In genomic region chr5:172187118-172188032, GRCh38 we compare ENCODE assay signal across 8 cellular contexts. TPM values are rescaled to one million over a fixed set of nuclear protein-coding genes. Genes with fewer than 3 reads are reported as not detected.
DNase-seq lines count a peak whose midpoint lies in the region; ATAC-seq and TF ChIP-seq lines count a peak whose summit lies in the region.

No MANE protein-coding gene starts in this region.

- peak overlapping the region; percentile 99 for H2AFZ ChIP-seq in parathyroid adenoma

- ATAC-seq in GM19395 (IDR thresholded peaks at IDR 0.05; ENCODE audit: unreplicated experiment), result peak; percentile 29
- peak; percentile 22 for ATAC-seq in HG03520 (IDR thresholded peaks at IDR 0.05; ENCODE audit: unreplicated experiment)

- H3K4me1 ChIP-seq in BLaER1 treated with 17β-estradiol and CSF1 and Interleukin-3, amounts not matched to agents 10 nM and 100 nM, result peaks cover 28 to 52% (median 45%) of the 10 kb centered on the region in 10 experiments
- H3K4me1 ChIP-seq in parathyroid adenoma, result no peaks in the 10 kb centered on the region

- H3K9me3 ChIP-seq in BLaER1 treated with 17β-estradiol and CSF1 and Interleukin-3, amounts not matched to agents 10 nM and 100 nM (replicated peaks in 1 of 11), result no peaks in the 10 kb centered on the region
- no peaks in the 10 kb centered on the region for H3K9me3 ChIP-seq in parathyroid adenoma (ENCODE audit: control insufficient read depth, low read length)

- intact Hi-C loops in head of caudate nucleus (cut with DNase I), result loop anchor here (1.0 to 10.0 kb wide), 3 partner anchors 80 to 183 kb away; partner anchors contain the start of genes FBXW11 and UBTD2

- TF ChIP-seq CTCF in parathyroid adenoma (IDR thresholded peaks at IDR 0.05), result no peak

- peaks cover 0 to 30% (median 21%) of the 10 kb centered on the region in 11 experiments; a peak in 18 of 22 replicates for H3K36me3 ChIP-seq in BLaER1 treated with 17β-estradiol and CSF1 and Interleukin-3, amounts not matched to agents 10 nM and 100 nM
- no peaks in the 10 kb centered on the region for H3K36me3 ChIP-seq in parathyroid adenoma (ENCODE audit: control insufficient read depth, insufficient read depth, low read length)

- no peaks in the 10 kb centered on the region for H3K79me2 ChIP-seq in parathyroid adenoma

- H3K9ac ChIP-seq in BLaER1 treated with 17β-estradiol and CSF1 and Interleukin-3, amounts not matched to agents 10 nM and 100 nM, result peak overlapping the region; percentile 86 to 97 (median 94)
- H3K9ac ChIP-seq in parathyroid adenoma, result peak overlapping the region; percentile 35

- peak overlapping the region; percentile 89 to 99 (median 97) for H3K4me2 ChIP-seq in BLaER1 treated with 17β-estradiol and CSF1 and Interleukin-3, amounts not matched to agents 10 nM and 100 nM
- H3K4me2 ChIP-seq in parathyroid adenoma (ENCODE audit: low read length), result peak overlapping the region; percentile 82

- H3K27ac ChIP-seq in BLaER1 treated with 17β-estradiol and CSF1 and Interleukin-3, amounts not matched to agents 10 nM and 100 nM, result peak overlapping the region; percentile 87 to 96 (median 92)
- H3K27ac ChIP-seq in parathyroid adenoma, result peak overlapping the region; percentile 68

- peak; percentile 59 for DNase-seq in SK-N-DZ (ENCODE audit: low spot score)
- DNase-seq in activated naive CD4-positive, alpha-beta T cell treated with anti-CD3 and anti-CD28 coated beads, Interleukin-2, amount 50 U/mL, for 16 hours, result peak; percentile 72
- DNase-seq in head of caudate nucleus, result peak in 33 of 42 donors; percentile 22 to 81 (median 52)
- DNase-seq in NCI-H1092 (lab: John Stamatoyannopoulos, UW), result no peak

- peak overlapping the region; percentile 78 to 100 (median 98) for H3K4me3 ChIP-seq in BLaER1 treated with 17β-estradiol and CSF1 and Interleukin-3, amounts not matched to agents 10 nM and 100 nM
- peak overlapping the region; percentile 70 for H3K4me3 ChIP-seq in parathyroid adenoma (ENCODE audit: low read depth, low read length)

- peaks cover 0 to 52% (median 12%) of the 10 kb centered on the region in 11 experiments; a peak in 13 of 22 replicates for H4K20me1 ChIP-seq in BLaER1 treated with 17β-estradiol and CSF1 and Interleukin-3, amounts not matched to agents 10 nM and 100 nM

- no peaks in the 10 kb centered on the region for H3K27me3 ChIP-seq in BLaER1 treated with 17β-estradiol and CSF1 and Interleukin-3, amounts not matched to agents 10 nM and 100 nM
- H3K27me3 ChIP-seq in parathyroid adenoma (ENCODE audit: control insufficient read depth, insufficient read depth, low read length), result no peaks in the 10 kb centered on the region

RNA-seq across cellular contexts. Expression of gene STK10, which starts 0.6 kb away (rescaled TPM):
- 4.7 and 5.9 TPM in 2 replicates for polyA plus RNA-seq in SK-N-DZ (2014; cell fraction: cytosol; rRNA removed)
- 9.0 and 16.4 TPM in 2 replicates for polyA plus RNA-seq in SK-N-DZ (2014; cell fraction: nucleus; rRNA removed)

RNA-seq across cellular contexts. Expression of gene EFCAB9, which starts 6.6 kb away (rescaled TPM):
- polyA plus RNA-seq in SK-N-DZ (2014; cell fraction: cytosol; rRNA removed), result not detected in 2 replicates
- not detected in 2 replicates for polyA plus RNA-seq in SK-N-DZ (2014; cell fraction: nucleus; rRNA removed)
